1 cellular context compared by ENCODE assay signal in genomic region chr22:40890881-40891280, GRCh38.
TF ChIP-seq lines count a peak whose summit lies in the region.

No MANE protein-coding gene starts in this region.

TF ChIP-seq in HepG2, 621 proteins besides CTCF, POLR2A, EP300 and RAD21 (continued from another document):
- TF ChIP-seq ZNF749 (CRISPR knock-in tag; IDR thresholded peaks at IDR 0.05; ENCODE audit: borderline replicate concordance) (no peak), ZNF138 (CRISPR knock-in tag; IDR thresholded peaks at IDR 0.05; ENCODE audit: low read depth) (no peak), ZNF407 (CRISPR knock-in tag; IDR thresholded peaks at IDR 0.05; ENCODE audit: not compliant biosample characterization) (no peak), PRPF4 (IDR thresholded peaks at IDR 0.05; ENCODE audit: low read depth, low read length, poor library complexity, severe bottlenecking) (no peak), ZNF878 (CRISPR knock-in tag; IDR thresholded peaks at IDR 0.05) (no peak), NFYB (CRISPR knock-in tag; IDR thresholded peaks at IDR 0.05) (no peak), TAF1 (CRISPR knock-in tag; IDR thresholded peaks at IDR 0.05) (no peak), ZNF839 (CRISPR knock-in tag; IDR thresholded peaks at IDR 0.05; ENCODE audit: borderline replicate concordance) (no peak), CBX5 (CRISPR knock-in tag; IDR thresholded peaks at IDR 0.05; ENCODE audit: borderline replicate concordance) (no peak), ZNF567 (CRISPR knock-in tag; IDR thresholded peaks at IDR 0.05; ENCODE audit: borderline replicate concordance) (no peak), ESRRA (CRISPR knock-in tag; IDR thresholded peaks at IDR 0.05; ENCODE audit: low read depth) (no peak), ZNF891 (CRISPR knock-in tag; IDR thresholded peaks at IDR 0.05) (no peak), TCF12 (IDR thresholded peaks at IDR 0.05) (no peak), TCF12 (CRISPR knock-in tag; IDR thresholded peaks at IDR 0.05) (no peak), MTA3 (CRISPR knock-in tag; IDR thresholded peaks at IDR 0.05) (no peak)
- TF ChIP-seq, protein P1, sequence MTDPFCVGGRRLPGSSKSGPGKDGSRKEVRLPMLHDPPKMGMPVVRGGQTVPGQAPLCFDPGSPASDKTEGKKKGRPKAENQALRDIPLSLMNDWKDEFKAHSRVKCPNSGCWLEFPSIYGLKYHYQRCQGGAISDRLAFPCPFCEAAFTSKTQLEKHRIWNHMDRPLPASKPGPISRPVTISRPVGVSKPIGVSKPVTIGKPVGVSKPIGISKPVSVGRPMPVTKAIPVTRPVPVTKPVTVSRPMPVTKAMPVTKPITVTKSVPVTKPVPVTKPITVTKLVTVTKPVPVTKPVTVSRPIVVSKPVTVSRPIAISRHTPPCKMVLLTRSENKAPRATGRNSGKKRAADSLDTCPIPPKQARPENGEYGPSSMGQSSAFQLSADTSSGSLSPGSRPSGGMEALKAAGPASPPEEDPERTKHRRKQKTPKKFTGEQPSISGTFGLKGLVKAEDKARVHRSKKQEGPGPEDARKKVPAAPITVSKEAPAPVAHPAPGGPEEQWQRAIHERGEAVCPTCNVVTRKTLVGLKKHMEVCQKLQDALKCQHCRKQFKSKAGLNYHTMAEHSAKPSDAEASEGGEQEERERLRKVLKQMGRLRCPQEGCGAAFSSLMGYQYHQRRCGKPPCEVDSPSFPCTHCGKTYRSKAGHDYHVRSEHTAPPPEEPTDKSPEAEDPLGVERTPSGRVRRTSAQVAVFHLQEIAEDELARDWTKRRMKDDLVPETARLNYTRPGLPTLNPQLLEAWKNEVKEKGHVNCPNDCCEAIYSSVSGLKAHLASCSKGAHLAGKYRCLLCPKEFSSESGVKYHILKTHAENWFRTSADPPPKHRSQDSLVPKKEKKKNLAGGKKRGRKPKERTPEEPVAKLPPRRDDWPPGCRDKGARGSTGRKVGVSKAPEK (CRISPR knock-in tag; IDR thresholded peaks at IDR 0.05; ENCODE audit: borderline replicate concordance), result no peak
